In the genomic region with DNA sequence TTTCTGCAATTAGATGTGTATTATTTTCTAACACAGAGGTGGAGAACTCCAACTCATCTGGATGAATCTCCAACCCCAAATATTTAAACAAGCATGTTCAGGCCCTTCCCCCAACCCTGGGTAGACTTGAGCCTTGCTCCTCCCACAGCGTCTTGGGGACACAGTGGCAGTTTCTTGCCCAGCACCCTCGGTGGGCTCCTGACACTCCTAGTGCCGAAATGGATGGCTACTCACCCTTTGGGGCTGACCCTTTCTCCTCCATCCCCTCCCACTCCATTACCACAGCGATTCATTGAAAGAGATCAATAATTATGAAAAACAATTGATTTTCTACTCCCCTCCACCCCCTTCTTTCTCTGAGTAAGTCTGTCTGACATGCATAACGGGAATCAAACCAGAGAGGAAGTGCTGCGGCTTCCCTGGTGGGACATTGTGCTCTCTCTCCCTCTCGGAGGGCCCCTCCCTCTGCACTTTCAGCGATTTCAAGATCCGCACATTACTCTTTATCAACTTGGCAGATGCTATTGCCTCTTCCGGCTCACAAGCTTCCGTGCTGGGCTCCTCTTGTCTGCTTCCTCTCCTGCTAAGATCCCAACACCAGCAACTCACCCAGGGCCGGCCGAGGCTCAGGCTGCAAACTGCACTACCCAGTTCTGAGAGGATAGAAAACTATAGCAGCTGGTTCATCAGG, we compare ENCODE assay signal across 8 cellular contexts.
DNase-seq lines count a peak whose midpoint lies in the region; ATAC-seq, FAIRE-seq and TF ChIP-seq lines count a peak whose summit lies in the region.

No MANE protein-coding gene starts in this region.

- no peaks in the 10 kb centered on the region for H3K79me2 ChIP-seq in GM12878 (ENCODE audit: control insufficient read depth, insufficient read depth, low read length)

- DNase-seq in RPMI8226 (peak; percentile 20), GM12878 (ENCODE audit: low read depth, low spot score) (no peak), lower lobe of right lung (peak; percentile 49), AG08396 (ENCODE audit: low spot score) (no peak)
- peak in 1 of 2 donors; percentile 72 for DNase-seq in stimulated activated effector memory CD8-positive, alpha-beta T cell treated with anti-CD3 and anti-CD28 coated beads, Interleukin-12 subunit alpha, Interleukin-12 subunit beta, amount 100 ng/mL, for 72 hours (ENCODE audit: low spot score in 2 of 2)

- RAD21 ChIA-PET in GM12878 (lab: Charles Lee; ENCODE audit: unreplicated experiment) = no interaction called here

- peak overlapping the region; percentile 77 for H3K27ac Mint-ChIP-seq in stimulated activated effector memory CD8-positive, alpha-beta T cell treated with anti-CD3 and anti-CD28 coated beads, Interleukin-12 subunit alpha, Interleukin-12 subunit beta, amount 100 ng/mL, for 72 hours

- 2% methylated on average over 13 of the region's 13 CpGs for WGBS in GM12878 (ENCODE audit: insufficient coverage, insufficient replicate concordance, low lambda C conversion rate, missing lambda C conversion rate)

- no peak overlapping the region; the same call in 1 of the 2 replicates for H3K4me3 ChIP-seq in GM12878
- H3K4me3 ChIP-seq in lower lobe of right lung = peak overlapping the region; percentile 29

- in situ Hi-C loops in GM12878 (cut with MboI) = no loop called here

- intact Hi-C loops in GM12878 (cut with micrococcal nuclease; ENCODE audit: unreplicated experiment) = no loop called here
- intact Hi-C loops in lower lobe of right lung (cut with DNase I) = no loop called here

- peak overlapping the region; percentile 63 for H3K4me3 Mint-ChIP-seq in stimulated activated effector memory CD8-positive, alpha-beta T cell treated with anti-CD3 and anti-CD28 coated beads, Interleukin-12 subunit alpha, Interleukin-12 subunit beta, amount 100 ng/mL, for 72 hours

- H3K27ac ChIP-seq in GM12878 (ENCODE audit: control insufficient read depth, insufficient read depth) (no peak overlapping the region), lower lobe of right lung (peak overlapping the region; percentile 59)

- TF ChIP-seq RAD21 in GM12878 (IDR thresholded peaks at IDR 0.05; ENCODE audit: insufficient read depth, low read depth, low read length) = no peak

- no peak for FAIRE-seq in GM12878 (lab: Jason Lieb, UNC)

- POLR2A ChIA-PET in GM12878 (lab: Charles Lee) = no interaction called here

- H3K27me3 ChIP-seq in GM12878 (replicated peaks in 1 of 2; ENCODE audit: control insufficient read depth in 2 of 2, insufficient read depth in 2 of 2, low read length in 1 of 2) (no peaks in the 10 kb centered on the region), lower lobe of right lung (ENCODE audit: low read depth) (no peaks in the 10 kb centered on the region)

- TF ChIP-seq POLR2A in GM12878 (IDR thresholded peaks at IDR 0.05; ENCODE audit: low read depth, low read length) = no peak

- no peak overlapping the region for H3K9ac ChIP-seq in GM12878 (ENCODE audit: control insufficient read depth, insufficient read depth, low read length)

- no peak for TF ChIP-seq CTCF in GM12878 (IDR thresholded peaks at IDR 0.05 in 2 of 3, conservative IDR thresholded peaks at IDR 0.05 in 1 of 3; ENCODE audit: control insufficient read depth in 2 of 3, extremely low read depth in 1 of 3, insufficient read depth in 1 of 3, low read depth in 3 of 3, low read length in 3 of 3)
- no peak for TF ChIP-seq CTCF in lower lobe of right lung (IDR thresholded peaks at IDR 0.05)

- H2AFZ ChIP-seq in GM12878 (ENCODE audit: control insufficient read depth, low read depth, low read length) = peak overlapping the region; percentile 72

- H3K4me1 ChIP-seq in GM12878 (ENCODE audit: control insufficient read depth, insufficient read depth, low read length) (peaks cover 18% of the 10 kb centered on the region), lower lobe of right lung (peaks cover 11% of the 10 kb centered on the region)

- H3K36me3 ChIP-seq in GM12878 (ENCODE audit: control insufficient read depth in 2 of 2, insufficient read depth in 2 of 2, low read length in 1 of 2) = no peaks in the 10 kb centered on the region
- no peaks in the 10 kb centered on the region for H3K36me3 ChIP-seq in lower lobe of right lung

- no peaks in the 10 kb centered on the region for H4K20me1 ChIP-seq in GM12878 (ENCODE audit: control insufficient read depth, insufficient read depth)

- SMC1A ChIA-PET in GM12878 (lab: Charles Lee; ENCODE audit: uncharacterized antibody, unreplicated experiment) = no interaction called here

- H3K9me3 ChIP-seq in GM12878 (replicated peaks; ENCODE audit: control insufficient read depth, insufficient read depth, low read length) (peaks cover 3% of the 10 kb centered on the region; the same call in 1 of the 3 replicates), lower lobe of right lung (no peaks in the 10 kb centered on the region)

- BruUV-seq in GM12878 (replicated peaks; lab: Mats Ljungman, UMichigan) = no TSS peak

- no peak for TF ChIP-seq EP300 in GM12878 (IDR thresholded peaks at IDR 0.05; ENCODE audit: borderline replicate concordance in 1 of 2, control insufficient read depth in 1 of 2, low read depth in 2 of 2, low read length in 2 of 2)

- H3K4me2 ChIP-seq in GM12878 (ENCODE audit: control insufficient read depth, insufficient read depth) = peak overlapping the region; percentile 61; the same call in 1 of the 2 replicates

- no peaks in the 10 kb centered on the region for H3K36me3 Mint-ChIP-seq in stimulated activated effector memory CD8-positive, alpha-beta T cell treated with anti-CD3 and anti-CD28 coated beads, Interleukin-12 subunit alpha, Interleukin-12 subunit beta, amount 100 ng/mL, for 72 hours

- CTCF ChIA-PET in GM12878 (lab: Yijun Ruan, JAX) = interaction anchor here (0.7 kb wide), 1 partner anchor 570 kb away, joined by 3 read pairs; no protein-coding TSS in a partner anchor

- ATAC-seq in GM21381 (IDR thresholded peaks at IDR 0.05; ENCODE audit: unreplicated experiment) (peak; percentile 34), GM12878 (no peak; the same call in 2 of the 3 replicates), lower lobe of right lung (peak; percentile 70 to 82), GM21723 (IDR thresholded peaks at IDR 0.05; ENCODE audit: unreplicated experiment) (no peak), GM19328 (IDR thresholded peaks at IDR 0.05; ENCODE audit: unreplicated experiment) (no peak)
- ATAC-seq in stimulated activated effector memory CD8-positive, alpha-beta T cell treated with anti-CD3 and anti-CD28 coated beads, Interleukin-12 subunit alpha, Interleukin-12 subunit beta, amount 100 ng/mL, for 72 hours = peak; percentile 86

- peaks cover 3% of the 10 kb centered on the region for H3K9me3 Mint-ChIP-seq in stimulated activated effector memory CD8-positive, alpha-beta T cell treated with anti-CD3 and anti-CD28 coated beads, Interleukin-12 subunit alpha, Interleukin-12 subunit beta, amount 100 ng/mL, for 72 hours

- peaks cover 52% of the 10 kb centered on the region for H3K4me1 Mint-ChIP-seq in stimulated activated effector memory CD8-positive, alpha-beta T cell treated with anti-CD3 and anti-CD28 coated beads, Interleukin-12 subunit alpha, Interleukin-12 subunit beta, amount 100 ng/mL, for 72 hours

TF ChIP-seq in GM12878, 131 proteins besides CTCF, POLR2A, EP300 and RAD21:
- TF ChIP-seq GABPA (IDR thresholded peaks at IDR 0.05; ENCODE audit: low read depth) (0 out of 2 replicates have a peak, but pooled peaks have one; percentile 14), SPI1 (IDR thresholded peaks at IDR 0.05; ENCODE audit: borderline replicate concordance, insufficient read depth, low read depth, low read length) (peak; percentile 42; the same call in 1 of the 2 replicates), RUNX3 (IDR thresholded peaks at IDR 0.05; ENCODE audit: low read length) (peak; percentile 30; the same call in 1 of the 2 replicates), DPF2 (IDR thresholded peaks at IDR 0.05) (no peak), PAX8 (IDR thresholded peaks at IDR 0.05) (no peak)

Comparison
In these comparisons a context has a peak if more than half of its experiments do, and no peak if none do; other contexts are left out.
1. ATAC-seq: peak in GM21381 (single experiment), lower lobe of right lung (2 of 2) and stimulated activated effector memory CD8-positive, alpha-beta T cell treated with anti-CD3 and anti-CD28 coated beads, Interleukin-12 subunit alpha, Interleukin-12 subunit beta, amount 100 ng/mL, for 72 hours (single experiment); none in GM12878 (single experiment), GM21723 (single experiment) and GM19328 (single experiment).
2. DNase-seq: peak in RPMI8226 (single experiment) and lower lobe of right lung (single experiment); none in GM12878 (single experiment) and AG08396 (single experiment).